In genomic region chr9:136059321-136059791, GRCh38 we compare ENCODE assay signal across 1 cellular context.
TF ChIP-seq lines count a peak whose summit lies in the region.

No MANE protein-coding gene starts in this region.

TF ChIP-seq in WTC11, 78 proteins besides CTCF, POLR2A, EP300 and RAD21 (continued from another document):
- no peak for TF ChIP-seq ZNF138 (CRISPR knock-in tag; conservative IDR thresholded peaks at IDR 0.05)
- no peak for TF ChIP-seq ATF2 (CRISPR knock-in tag; IDR thresholded peaks at IDR 0.05; ENCODE audit: borderline replicate concordance, low read depth)
- no peak for TF ChIP-seq ATF6 (CRISPR knock-in tag; IDR thresholded peaks at IDR 0.05)
- TF ChIP-seq ZNF671 (CRISPR knock-in tag; IDR thresholded peaks at IDR 0.05): no peak
- TF ChIP-seq IRF1 (CRISPR knock-in tag; IDR thresholded peaks at IDR 0.05): no peak
- no peak for TF ChIP-seq NR1H2 (CRISPR knock-in tag; IDR thresholded peaks at IDR 0.05)
- no peak for TF ChIP-seq PREB (CRISPR knock-in tag; IDR thresholded peaks at IDR 0.05; ENCODE audit: borderline replicate concordance)
- TF ChIP-seq ZNF416 (CRISPR knock-in tag; IDR thresholded peaks at IDR 0.05): no peak
- TF ChIP-seq MYBL2 (CRISPR knock-in tag; IDR thresholded peaks at IDR 0.05): no peak
- no peak for TF ChIP-seq SOX15 (CRISPR knock-in tag; IDR thresholded peaks at IDR 0.05)
